ENCODE assay signal across 9 cellular contexts in the genomic region with DNA sequence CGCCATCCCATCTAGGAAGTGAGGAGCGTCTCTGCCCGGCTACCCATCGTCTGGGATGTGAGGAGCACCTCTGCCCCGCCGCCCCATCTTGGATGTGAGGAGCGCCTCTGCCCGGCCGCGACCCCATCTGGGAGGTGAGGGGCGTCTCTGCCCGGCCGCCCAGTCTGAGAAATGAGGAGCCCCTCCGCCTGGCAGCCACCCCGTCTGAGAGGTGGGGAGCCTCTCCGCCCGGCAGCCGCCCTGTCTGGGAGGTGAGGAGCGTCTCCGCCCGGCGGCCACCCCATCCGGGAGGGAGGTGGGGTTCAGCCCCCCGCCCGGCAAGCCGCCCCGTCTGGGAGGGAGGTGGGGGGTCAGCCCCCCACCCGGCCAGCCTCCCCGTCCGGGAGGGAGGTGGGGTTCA. TPM values are rescaled to one million over a fixed set of nuclear protein-coding genes. Genes with fewer than 3 reads are reported as not detected.
"Had no signal": no experiment of that assay in that cellular context is flagged by ENCODE, and none has a peak within 500 bp of the region (broad histone marks: within the 10 kb centered on the region; RNA-seq: fewer than 3 reads in every experiment).

No MANE protein-coding gene starts in this region.

RNA-seq across cellular contexts. Expression of gene NIPAL4, which starts 40.5 kb away (rescaled TPM):
- total RNA-seq: left lobe of liver, left ventricle myocardium inferior, liver, lower lobe of right lung, lung microvascular endothelial cell, mesenteric fat pad, myocyte had no signal
- polyA plus RNA-seq: immature natural killer cell; liver; naive thymus-derived CD4-positive, alpha-beta T cell had no signal
